Comparison of ENCODE assay signal across 22 cellular contexts in genomic region chr5:163190762-163191161, GRCh38.
"Had no signal": no experiment of that assay in that cellular context is flagged by ENCODE, and none has a peak within 500 bp of the region (broad histone marks: within the 10 kb centered on the region; RNA-seq: fewer than 3 reads in every experiment).

No MANE protein-coding gene starts in this region.

- H3K27me3 ChIP-seq: breast epithelium, ovary, right lobe of liver, uterus had no signal

- H3K27ac ChIP-seq: breast epithelium, ovary, right lobe of liver, uterus, WERI-Rb-1 had no signal

- ATAC-seq: activated naive CD4-positive, alpha-beta T cell treated with anti-CD3 and anti-CD28 coated beads, Interleukin-2, amount 50 U/mL, for 72 hours; activated T-helper 17 cell treated with anti-CD3 and anti-CD28 coated beads, Interleukin-2, amount 50 U/mL, for 72 hours; esophagus mucosa; left cardiac atrium; naive thymus-derived CD4-positive, alpha-beta T cell; right lobe of liver had no signal

- DNase-seq: activated CD4-positive, alpha-beta memory T cell treated with anti-CD3 and anti-CD28 coated beads, Interleukin-2, amount 10 ng/mL, durations not matched to agents 7 days and 5 days; activated CD4-positive, alpha-beta T cell treated with anti-CD3 and anti-CD28 coated beads for 1 hour; activated CD4-positive, alpha-beta T cell treated with anti-CD3 and anti-CD28 coated beads, Interleukin-2, amount 10 ng/mL, durations not matched to agents 7 days and 5 days; activated CD8-positive, alpha-beta memory T cell treated with anti-CD3 and anti-CD28 coated beads, Interleukin-2, amount 50 U/mL, for 48 hours; activated T-cell treated with anti-CD3 and anti-CD28 coated beads, Interleukin-2, amount 50 U/mL, for 24 hours; endodermal cell; foreskin fibroblast; head of caudate nucleus; hippocampal formation; left cardiac atrium; midbrain; naive thymus-derived CD4-positive, alpha-beta T cell; ovary; right lobe of liver; stimulated activated CD4-positive, alpha-beta T cell treated with anti-CD3 and anti-CD28 coated beads, Interleukin-2, amount 100 ng/mL, for 48 hours; T-helper 9 cell; uterus; WERI-Rb-1 had no signal

- H3K4me1 ChIP-seq: breast epithelium, right lobe of liver, uterus had no signal

- H3K4me3 ChIP-seq: breast epithelium, ovary, right lobe of liver, uterus had no signal

- H3K36me3 ChIP-seq: breast epithelium, ovary, right lobe of liver, uterus, WERI-Rb-1 had no signal

- H3K9me3 ChIP-seq: breast epithelium, ovary, right lobe of liver, uterus had no signal
